9 cellular contexts compared by ENCODE assay signal in genomic region chr9:37027582-37028424, GRCh38. TPM values are rescaled to one million over a fixed set of nuclear protein-coding genes. Genes with fewer than 3 reads are reported as not detected.
DNase-seq lines count a peak whose midpoint lies in the region; ATAC-seq, FAIRE-seq and TF ChIP-seq lines count a peak whose summit lies in the region.
"Had no signal": no experiment of that assay in that cellular context is flagged by ENCODE, and none has a peak within 500 bp of the region (broad histone marks: within the 10 kb centered on the region; RNA-seq: fewer than 3 reads in every experiment).

No MANE protein-coding gene starts in this region.

- DNase-seq in D341Med (ENCODE audit: low spot score) (peak; percentile 99), HTR-8/SVneo (ENCODE audit: insufficient read length, low spot score) (peak; percentile 97), NT2/D1 (ENCODE audit: low read depth, low spot score) (peak; percentile 94), activated T-cell treated with anti-CD3 and anti-CD28 coated beads for 4 hours (peak; percentile 73), esophagus muscularis mucosa (ENCODE audit: extremely low spot score) (no peak), natural killer cell (peak; percentile 75)
- peak; percentile 98 for DNase-seq in stimulated activated naive B cell treated with anti-CD40 and anti-IgM and Interleukin-4, amounts not matched to agents 10 μg/mL and 1 μg/mL and 100 μg/mL, for 72 hours

- no peak overlapping the region for H3K27ac Mint-ChIP-seq in natural killer cell
- peak overlapping the region; percentile 98 for H3K27ac Mint-ChIP-seq in stimulated activated naive B cell treated with anti-CD40 and anti-IgM and Interleukin-4, amounts not matched to agents 10 μg/mL and 1 μg/mL and 100 μg/mL, for 72 hours

- H3K9ac ChIP-seq in NT2/D1 (ENCODE audit: insufficient read length, low read depth), result no peak overlapping the region

- H3K27me3 Mint-ChIP-seq in natural killer cell (ENCODE audit: low read depth in 2 of 2), result peaks cover 70 to 76% of the 10 kb centered on the region in 2 donors
- H3K27me3 Mint-ChIP-seq in stimulated activated naive B cell treated with anti-CD40 and anti-IgM and Interleukin-4, amounts not matched to agents 10 μg/mL and 1 μg/mL and 100 μg/mL, for 72 hours, result no peaks in the 10 kb centered on the region

- TF ChIP-seq EP300 in esophagus muscularis mucosa (IDR thresholded peaks at IDR 0.05), result no peak

- H3K4me1 Mint-ChIP-seq in natural killer cell, result peaks cover 13 to 40% of the 10 kb centered on the region in 2 donors
- peaks cover 50 to 72% of the 10 kb centered on the region in 2 donors for H3K4me1 Mint-ChIP-seq in stimulated activated naive B cell treated with anti-CD40 and anti-IgM and Interleukin-4, amounts not matched to agents 10 μg/mL and 1 μg/mL and 100 μg/mL, for 72 hours

- TF ChIP-seq CTCF in esophagus muscularis mucosa (IDR thresholded peaks at IDR 0.05) (no peak), natural killer cell (IDR thresholded peaks at IDR 0.05) (no peak)

- no peak for TF ChIP-seq POLR2A in esophagus muscularis mucosa (IDR thresholded peaks at IDR 0.05; ENCODE audit: low read depth)

- H3K4me3 Mint-ChIP-seq in natural killer cell, result peak overlapping the region; percentile 69
- peak overlapping the region; percentile 89 to 91 for H3K4me3 Mint-ChIP-seq in stimulated activated naive B cell treated with anti-CD40 and anti-IgM and Interleukin-4, amounts not matched to agents 10 μg/mL and 1 μg/mL and 100 μg/mL, for 72 hours

- no peak overlapping the region for H3K27ac ChIP-seq in esophagus muscularis mucosa (replicated peaks in 1 of 4)

- H3K4me3 ChIP-seq in NT2/D1 (ENCODE audit: insufficient read length, low read depth) (peak overlapping the region; percentile 40), esophagus muscularis mucosa (peak overlapping the region; percentile 40 to 52 (median 43))

- FAIRE-seq in HTR-8/SVneo (lab: Jason Lieb, UNC), result peak; percentile 96

- peaks cover 99% of the 10 kb centered on the region for H3K27me3 ChIP-seq in NT2/D1 (ENCODE audit: insufficient read depth, insufficient read length)
- H3K27me3 ChIP-seq in esophagus muscularis mucosa, result peaks cover 27 to 100% (median 85%) of the 10 kb centered on the region in 4 donors

- no peaks in the 10 kb centered on the region for H3K9me3 ChIP-seq in NT2/D1 (ENCODE audit: insufficient read depth, low read length)
- no peaks in the 10 kb centered on the region for H3K9me3 ChIP-seq in esophagus muscularis mucosa

- WGBS in esophagus muscularis mucosa, result 4% methylated on average over 16 of the region's 59 CpGs

- ATAC-seq in GM21381 (IDR thresholded peaks at IDR 0.05; ENCODE audit: unreplicated experiment), result peak; percentile 69
- peak; percentile 94 to 98 (median 96) for ATAC-seq in natural killer cell
- ATAC-seq in stimulated activated naive B cell treated with anti-CD40 and anti-IgM and Interleukin-4, amounts not matched to agents 10 μg/mL and 1 μg/mL and 100 μg/mL, for 72 hours (replicated peaks), result peak; percentile 83 to 87

- H3K4me1 ChIP-seq in NT2/D1 (ENCODE audit: insufficient read depth, insufficient read length) (peaks cover 11% of the 10 kb centered on the region), esophagus muscularis mucosa (peaks cover 45 to 54% (median 50%) of the 10 kb centered on the region in 4 donors)

- no peaks in the 10 kb centered on the region for H3K36me3 Mint-ChIP-seq in natural killer cell
- H3K36me3 Mint-ChIP-seq in stimulated activated naive B cell treated with anti-CD40 and anti-IgM and Interleukin-4, amounts not matched to agents 10 μg/mL and 1 μg/mL and 100 μg/mL, for 72 hours, result peaks cover 57 to 73% of the 10 kb centered on the region in 2 donors

- H3K36me3 ChIP-seq in NT2/D1 (ENCODE audit: insufficient read depth, insufficient read length, low read length) (no peaks in the 10 kb centered on the region), esophagus muscularis mucosa (no peaks in the 10 kb centered on the region)

- intact Hi-C loops in esophagus muscularis mucosa (cut with DNase I) (no loop called here), natural killer cell (cut with micrococcal nuclease) (no loop called here)

- no peaks in the 10 kb centered on the region for H3K9me3 Mint-ChIP-seq in natural killer cell
- no peaks in the 10 kb centered on the region for H3K9me3 Mint-ChIP-seq in stimulated activated naive B cell treated with anti-CD40 and anti-IgM and Interleukin-4, amounts not matched to agents 10 μg/mL and 1 μg/mL and 100 μg/mL, for 72 hours

RNA-seq across cellular contexts. Expression of gene PAX5, which starts 6.3 kb away (rescaled TPM):
- total RNA-seq in esophagus muscularis mucosa (under 1 TPM in 1 of 4 donors, not detected in 3; 0.17 TPM), natural killer cell (1 to 10 TPM; 1.3 to 2.1 (median 2.0) TPM)
- total RNA-seq: skeletal muscle tissue had no signal
